Comparison of ENCODE assay signal across 22 cellular contexts in the genomic region with DNA sequence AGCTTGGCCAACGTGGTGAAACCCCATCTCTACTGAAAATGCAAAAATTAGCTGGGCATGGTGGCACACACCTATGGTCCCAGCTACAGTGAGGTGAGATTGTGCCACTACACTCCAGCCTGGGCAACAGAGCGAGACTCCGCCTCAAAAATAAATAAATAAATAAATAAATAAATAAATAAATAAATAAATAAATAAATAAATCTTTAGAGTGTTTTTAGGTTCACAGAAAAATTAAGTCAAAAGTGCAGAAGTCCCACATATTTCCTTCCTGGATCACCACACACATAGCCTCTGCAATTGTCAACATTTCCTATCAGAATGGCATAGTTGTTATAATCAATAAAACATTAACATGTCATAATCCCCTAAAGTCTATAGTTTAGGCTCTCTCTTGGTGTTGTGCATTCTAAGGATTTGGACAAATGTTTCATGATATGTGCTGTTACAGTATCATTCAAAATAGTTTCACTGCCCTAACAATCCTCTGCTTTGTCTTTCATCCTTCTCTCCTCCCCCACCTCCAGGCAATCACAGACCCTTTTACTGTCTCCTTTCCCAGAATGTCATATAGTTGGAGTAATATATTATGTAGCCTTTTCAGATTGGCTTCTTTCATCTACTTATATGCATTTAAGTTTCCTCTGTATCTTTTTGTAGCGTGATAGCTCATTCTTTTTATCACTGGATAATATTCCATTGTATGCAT. TPM values are rescaled to one million over a fixed set of nuclear protein-coding genes. Genes with fewer than 3 reads are reported as not detected.
"Had no signal": no experiment of that assay in that cellular context is flagged by ENCODE, and none has a peak within 500 bp of the region (broad histone marks: within the 10 kb centered on the region; RNA-seq: fewer than 3 reads in every experiment).

No MANE protein-coding gene starts in this region.

- ATAC-seq: gastrocnemius medialis; left ventricle myocardium superior; lower lobe of right lung; naive thymus-derived CD8-positive, alpha-beta T cell; sciatic nerve; stimulated activated effector memory CD8-positive, alpha-beta T cell treated with anti-CD3 and anti-CD28 coated beads, Interleukin-12 subunit alpha, Interleukin-12 subunit beta, amount 100 ng/mL, for 72 hours had no signal

- H3K4me3 Mint-ChIP-seq: naive thymus-derived CD8-positive, alpha-beta T cell; nephron progenitor cell; stimulated activated effector memory CD8-positive, alpha-beta T cell treated with anti-CD3 and anti-CD28 coated beads, Interleukin-12 subunit alpha, Interleukin-12 subunit beta, amount 100 ng/mL, for 72 hours had no signal

- H3K4me3 ChIP-seq: dorsolateral prefrontal cortex, gastrocnemius medialis, lower lobe of right lung, pancreas, smooth muscle cell, tibial artery, upper lobe of left lung had no signal

- H3K36me3 ChIP-seq: gastrocnemius medialis, lower lobe of right lung, pancreas, tibial artery, upper lobe of left lung had no signal

- FAIRE-seq: colon, keratinocyte, pancreas, urothelium cell line had no signal

- DNase-seq: dorsolateral prefrontal cortex; effector CD4-positive, alpha-beta T cell; gastrocnemius medialis; head of caudate nucleus; left ventricle myocardium superior; lower lobe of right lung; naive thymus-derived CD8-positive, alpha-beta T cell; nephron progenitor cell; occipital lobe; pancreas; stimulated activated CD4-positive, alpha-beta T cell treated with anti-CD3 and anti-CD28 coated beads, Interleukin-12 subunit alpha, Interleukin-12 subunit beta, amount 100 ng/mL, for 4 hours; stimulated activated CD4-positive, alpha-beta T cell treated with anti-CD3 and anti-CD28 coated beads, Interleukin-1b, Interleukin-23, amount 100 ng/mL, for 48 hours; stimulated activated CD4-positive, alpha-beta T cell treated with anti-CD3 and anti-CD28 coated beads, Interleukin-4, amount 100 ng/mL, for 1 hour; stimulated activated naive CD4-positive, alpha-beta T cell treated with Interleukin-2 at 50 U/mL for 16 hours; tibial artery had no signal

- H3K9me3 Mint-ChIP-seq: naive thymus-derived CD8-positive, alpha-beta T cell; nephron progenitor cell; stimulated activated effector memory CD8-positive, alpha-beta T cell treated with anti-CD3 and anti-CD28 coated beads, Interleukin-12 subunit alpha, Interleukin-12 subunit beta, amount 100 ng/mL, for 72 hours had no signal

- H3K4me1 ChIP-seq: pancreas had no signal

- H3K9me3 ChIP-seq: gastrocnemius medialis, lower lobe of right lung, pancreas, tibial artery, upper lobe of left lung had no signal

- H3K27me3 ChIP-seq: dorsolateral prefrontal cortex, gastrocnemius medialis, pancreas, tibial artery, upper lobe of left lung had no signal

- H3K27ac Mint-ChIP-seq: naive thymus-derived CD8-positive, alpha-beta T cell; nephron progenitor cell; stimulated activated effector memory CD8-positive, alpha-beta T cell treated with anti-CD3 and anti-CD28 coated beads, Interleukin-12 subunit alpha, Interleukin-12 subunit beta, amount 100 ng/mL, for 72 hours had no signal

- H3K27ac ChIP-seq: dorsolateral prefrontal cortex, gastrocnemius medialis, lower lobe of right lung, upper lobe of left lung had no signal

- H3K4me1 Mint-ChIP-seq: stimulated activated effector memory CD8-positive, alpha-beta T cell treated with anti-CD3 and anti-CD28 coated beads, Interleukin-12 subunit alpha, Interleukin-12 subunit beta, amount 100 ng/mL, for 72 hours had no signal

- H3K36me3 Mint-ChIP-seq: naive thymus-derived CD8-positive, alpha-beta T cell; stimulated activated effector memory CD8-positive, alpha-beta T cell treated with anti-CD3 and anti-CD28 coated beads, Interleukin-12 subunit alpha, Interleukin-12 subunit beta, amount 100 ng/mL, for 72 hours had no signal

RNA-seq across cellular contexts. Expression of a gene that starts 58.3 kb away (rescaled TPM):
- polyA plus RNA-seq: naive thymus-derived CD8-positive, alpha-beta T cell had no signal
